Comparison of ENCODE assay signal across 8 cellular contexts in the genomic region with DNA sequence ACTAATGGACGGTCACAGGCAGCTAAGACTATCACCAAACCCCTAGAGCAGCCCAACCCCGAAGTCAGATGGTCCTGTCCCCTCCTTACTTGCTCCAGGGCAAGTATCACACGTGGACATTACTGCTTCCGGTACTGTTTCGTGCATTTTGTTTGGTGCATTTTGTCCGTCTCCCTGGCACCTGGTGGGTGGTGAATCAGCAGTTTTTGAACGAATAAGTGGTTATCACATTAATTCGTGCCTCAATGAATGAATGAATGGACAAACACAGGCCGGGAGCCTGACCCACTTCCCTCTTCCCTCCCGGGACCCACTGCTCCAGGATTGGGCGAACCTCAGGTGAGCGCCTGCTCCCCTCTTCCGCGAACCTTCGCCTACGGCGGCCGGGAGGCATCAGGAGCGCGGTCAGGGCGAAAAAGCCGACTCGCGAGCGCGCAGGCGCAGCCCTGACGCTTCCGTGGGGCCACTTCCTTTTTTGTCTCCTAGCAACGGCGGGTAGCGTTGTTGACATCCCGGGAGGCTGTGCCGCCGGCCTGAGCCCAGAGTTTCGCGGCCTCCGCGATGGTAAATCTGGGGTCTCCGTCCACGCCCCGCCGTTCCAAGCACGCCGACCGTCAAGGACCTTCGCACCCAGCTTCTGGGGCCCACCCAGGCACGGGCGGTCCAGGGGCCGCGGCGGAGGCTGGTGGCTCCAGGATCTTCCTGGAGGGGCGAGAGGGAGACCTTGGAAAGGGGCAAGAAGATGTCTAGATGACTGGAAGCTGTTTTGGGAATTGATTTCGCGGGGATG. TPM values are rescaled to one million over a fixed set of nuclear protein-coding genes. Genes with fewer than 3 reads are reported as not detected.
DNase-seq lines count a peak whose midpoint lies in the region; ATAC-seq, FAIRE-seq and TF ChIP-seq lines count a peak whose summit lies in the region.

A gene (plus strand): TSS at position 478 of the 790 bp plus-strand sequence. CDS start 84 bp downstream, at position 562.

- H2BK15ac ChIP-seq in mesendoderm (replicated peaks; ENCODE audit: low read depth): no peak within 1 kb of the TSS

- peak within 1 kb of the TSS; percentile 69 for H3K9ac ChIP-seq in mesendoderm (ENCODE audit: low read length)

- H3K27ac ChIP-seq in mesendoderm (ENCODE audit: low read depth, low read length): no peak within 1 kb of the TSS

- no peak within 1 kb of the TSS for H3K23ac ChIP-seq in mesendoderm (ENCODE audit: low read length)

- no peaks in the 10 kb centered on the region for H3K79me1 ChIP-seq in mesendoderm (ENCODE audit: low read length)

- peak within 1 kb of the TSS; percentile 78 for H4K5ac ChIP-seq in mesendoderm (ENCODE audit: low read length)

- H3K36me3 ChIP-seq in mesendoderm (ENCODE audit: control insufficient read depth, insufficient read depth, low read length): no peaks in the 10 kb centered on the region

- H3K79me2 ChIP-seq in mesendoderm (ENCODE audit: control insufficient read depth, insufficient read depth, low read length): no peaks in the 10 kb centered on the region

- ATAC-seq in GM19043 (IDR thresholded peaks at IDR 0.05; ENCODE audit: low read depth, unreplicated experiment) (peak; percentile 96), HG03432 (IDR thresholded peaks at IDR 0.05; ENCODE audit: unreplicated experiment) (peak; percentile 99)

- peak; percentile 85 for DNase-seq in AG09319 (ENCODE audit: extremely low read depth, low read depth)
- peak; percentile 80 for DNase-seq in NCI-H69 (lab: John Stamatoyannopoulos, UW)
- DNase-seq in activated CD8-positive, alpha-beta memory T cell treated with anti-CD3 and anti-CD28 coated beads, Interleukin-2, amount 50 U/mL, for 4 hours: peak; percentile 89
- peak; percentile 97 for DNase-seq in mesendoderm
- DNase-seq in stimulated activated CD8-positive, alpha-beta memory T cell treated with anti-CD3 and anti-CD28 coated beads, Interleukin-12 subunit alpha, Interleukin-12 subunit beta, amount 100 ng/mL, for 24 hours (ENCODE audit: extremely low read depth): peak; percentile 72

- peaks cover 2% of the 10 kb centered on the region for H3K4me1 ChIP-seq in mesendoderm (ENCODE audit: control insufficient read depth, low read depth, low read length)

- peak; percentile 87 for FAIRE-seq in endometrium (lab: Jason Lieb, UNC)

- peak within 1 kb of the TSS; percentile 16 for H4K8ac ChIP-seq in mesendoderm (ENCODE audit: low read depth, low read length)

- H2BK120ac ChIP-seq in mesendoderm (ENCODE audit: low read depth, low read length): no peak within 1 kb of the TSS

- peak within 1 kb of the TSS; percentile 29 for H3K18ac ChIP-seq in mesendoderm (ENCODE audit: low read length)

- H3K4me2 ChIP-seq in mesendoderm (ENCODE audit: low read length): peak within 1 kb of the TSS; percentile 78

- H3K4ac ChIP-seq in mesendoderm (ENCODE audit: low read depth, low read length): no peak within 1 kb of the TSS

- peak within 1 kb of the TSS; percentile 57 for H3K4me3 ChIP-seq in mesendoderm (ENCODE audit: low read length)

- peak within 1 kb of the TSS; percentile 3 for H2BK5ac ChIP-seq in mesendoderm (ENCODE audit: low read length)

- H3K56ac ChIP-seq in mesendoderm (ENCODE audit: low read length): peak within 1 kb of the TSS; percentile 92

- no peaks in the 10 kb centered on the region for H3K27me3 ChIP-seq in mesendoderm (ENCODE audit: insufficient read depth, low read length, poor library complexity)

- no peak within 1 kb of the TSS for H2AK5ac ChIP-seq in mesendoderm (ENCODE audit: low read length)

- no peak for TF ChIP-seq CTCF in AG09319 (IDR thresholded peaks at IDR 0.05; ENCODE audit: low read depth, low read length)

- no CpG with 5 or more reads among the region's 55 CpGs for WGBS in mesendoderm (ENCODE audit: extremely low coverage, insufficient coverage, low lambda C conversion rate)

RNA-seq across cellular contexts. Expression of the gene that starts here (rescaled TPM):
- not detected for polyA plus RNA-seq in mesendoderm (2013, experiment 1 of 2)
- 0.11 TPM for polyA plus RNA-seq in mesendoderm (2013, experiment 2 of 2)
